ENCODE assay signal across 20 cellular contexts in the genomic region with DNA sequence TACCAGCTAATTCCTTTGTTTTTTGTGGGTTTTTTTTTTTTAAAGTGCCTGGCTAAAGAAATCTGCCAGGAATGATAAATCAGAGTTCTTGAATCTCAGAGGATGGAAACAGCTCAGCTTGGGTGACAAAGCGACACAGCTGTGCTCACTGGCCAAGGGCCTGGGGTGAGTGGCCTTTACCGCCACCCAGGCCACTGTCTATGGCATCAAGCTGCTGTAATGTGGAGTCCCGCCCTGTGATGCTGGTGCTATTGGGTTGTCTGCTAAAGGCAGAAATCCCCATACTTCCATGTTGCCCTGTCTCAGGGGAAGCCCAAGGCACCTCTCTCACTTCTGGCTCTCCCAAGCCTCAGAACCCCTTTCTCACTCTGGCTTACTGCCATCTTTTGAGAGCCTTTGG.
DNase-seq lines count a peak whose midpoint lies in the region; ATAC-seq, FAIRE-seq and TF ChIP-seq lines count a peak whose summit lies in the region.
"Had no signal": no experiment of that assay in that cellular context is flagged by ENCODE, and none has a peak within 500 bp of the region (broad histone marks: within the 10 kb centered on the region; RNA-seq: fewer than 3 reads in every experiment).

No MANE protein-coding gene starts in this region.

- H3K4me1 Mint-ChIP-seq in GM23338 (peaks cover 36% of the 10 kb centered on the region), astrocyte (ENCODE audit: low read depth, unreplicated experiment) (no peaks in the 10 kb centered on the region)
- no peaks in the 10 kb centered on the region for H3K4me1 Mint-ChIP-seq in stimulated activated naive B cell treated with anti-CD40 and anti-IgM and Interleukin-4, amounts not matched to agents 10 μg/mL and 1 μg/mL and 100 μg/mL, for 72 hours
- H3K4me1 Mint-ChIP-seq: CD8-positive, alpha-beta memory T cell had no signal

- no peaks in the 10 kb centered on the region for H3K9me2 ChIP-seq in GM23338 (ENCODE audit: insufficient read depth)

- H2BK5ac ChIP-seq in trophoblast cell (ENCODE audit: low read depth, low read length, poor library complexity): no peak overlapping the region

- H2BK12ac ChIP-seq in trophoblast cell (ENCODE audit: low read length): no peak overlapping the region

- no peak overlapping the region for H4K12ac ChIP-seq in trophoblast cell (ENCODE audit: low read depth, low read length)

- H3K4me2 ChIP-seq in GM23338 (no peak overlapping the region), astrocyte (ENCODE audit: low read length) (no peak overlapping the region), trophoblast cell (ENCODE audit: low read length) (no peak overlapping the region)

- peaks cover 7% of the 10 kb centered on the region for H3K27me3 Mint-ChIP-seq in GM23338 (ENCODE audit: insufficient read depth, low read depth, poor library complexity)
- peaks cover 16% of the 10 kb centered on the region for H3K27me3 Mint-ChIP-seq in astrocyte (ENCODE audit: low read depth, unreplicated experiment)
- H3K27me3 Mint-ChIP-seq in stimulated activated naive B cell treated with anti-CD40 and anti-IgM and Interleukin-4, amounts not matched to agents 10 μg/mL and 1 μg/mL and 100 μg/mL, for 72 hours: peaks cover 12 to 16% of the 10 kb centered on the region in 2 donors

- H3K4ac ChIP-seq in trophoblast cell (ENCODE audit: low read depth, low read length): no peak overlapping the region

- H3K23ac ChIP-seq in trophoblast cell (ENCODE audit: low read length): no peak overlapping the region

- no peak overlapping the region; the same call in 1 of the 2 replicates for H3K27ac Mint-ChIP-seq in GM23338
- H3K27ac Mint-ChIP-seq in astrocyte (ENCODE audit: unreplicated experiment): no peak overlapping the region
- H3K27ac Mint-ChIP-seq in stimulated activated naive B cell treated with anti-CD40 and anti-IgM and Interleukin-4, amounts not matched to agents 10 μg/mL and 1 μg/mL and 100 μg/mL, for 72 hours: no peak overlapping the region
- H3K27ac Mint-ChIP-seq: HFFc6 had no signal

- ATAC-seq in GM23338 (peak; percentile 28; the same call in 2 of the 3 replicates), SK-N-SH treated with all-trans-retinoic acid at 6 μM for 48 hours (no peak)
- ATAC-seq in stimulated activated naive B cell treated with anti-CD40 and anti-IgM and Interleukin-4, amounts not matched to agents 10 μg/mL and 1 μg/mL and 100 μg/mL, for 72 hours (replicated peaks): no peak
- ATAC-seq: K562 had no signal

- no CpG with 5 or more reads among the region's 3 CpGs for WGBS in trophoblast cell (ENCODE audit: extremely low coverage, insufficient coverage, insufficient read length)

- H3K9ac ChIP-seq in astrocyte (ENCODE audit: low read length) (no peak overlapping the region), trophoblast cell (ENCODE audit: low read length) (peak overlapping the region; percentile 27)

- H3K27ac ChIP-seq in GM23338 (ENCODE audit: low read depth) (no peak overlapping the region), astrocyte (ENCODE audit: low read depth, low read length) (no peak overlapping the region), trophoblast cell (ENCODE audit: low read depth, low read length) (no peak overlapping the region)
- H3K27ac ChIP-seq: C4-2B had no signal

- TF ChIP-seq CTCF in GM23338 (conservative IDR thresholded peaks at IDR 0.05; ENCODE audit: low read depth in 2 of 2): no peak
- no peak for TF ChIP-seq CTCF in astrocyte (IDR thresholded peaks at IDR 0.05; ENCODE audit: insufficient read depth, low read depth, low read length)

- H3K18ac ChIP-seq in trophoblast cell (ENCODE audit: low read length): no peak overlapping the region

- peak; percentile 73 for DNase-seq in NCI-H82 (lab: John Stamatoyannopoulos, UW)
- DNase-seq in NCI-H82 treated with DMSO at 0.1 percent for 48 hours (lab: John Stamatoyannopoulos, UW; ENCODE audit: unreplicated experiment): no peak
- DNase-seq in GM23338 (ENCODE audit: low spot score): no peak
- peak; percentile 6 for DNase-seq in astrocyte (ENCODE audit: low read depth)
- DNase-seq in trophoblast cell: no peak
- DNase-seq in activated naive CD4-positive, alpha-beta T cell treated with anti-CD3 and anti-CD28 coated beads, Interleukin-2, amount 50 U/mL, for 16 hours: no peak
- DNase-seq in stimulated activated naive B cell treated with anti-CD40 and anti-IgM and Interleukin-4, amounts not matched to agents 10 μg/mL and 1 μg/mL and 100 μg/mL, for 72 hours: no peak
- DNase-seq: 8988T; CD8-positive, alpha-beta memory T cell; DMS53; H7; HFFc6; NCI-H1092 treated with DMSO at 0.1 percent for 48 hours; NCI-H1436 treated with DMSO at 0.1 percent for 48 hours; NCI-H1930; NCI-H69; NK-92 treated with Interleukin-12 subunit alpha and Interleukin-12 subunit beta, amount 100 ng/mL, for 24 hours had no signal

- H3K79me2 ChIP-seq in GM23338 (replicated peaks; ENCODE audit: insufficient read depth) (no peaks in the 10 kb centered on the region), astrocyte (ENCODE audit: insufficient read depth, low read length) (no peaks in the 10 kb centered on the region), trophoblast cell (ENCODE audit: control insufficient read depth, insufficient read depth, low read length, poor library complexity) (no peaks in the 10 kb centered on the region)

- H4K8ac ChIP-seq in trophoblast cell (ENCODE audit: low read depth, low read length): no peak overlapping the region

- H3K4me1 ChIP-seq in GM23338 (ENCODE audit: insufficient read depth): peaks cover 28% of the 10 kb centered on the region
- H3K4me1 ChIP-seq in astrocyte (ENCODE audit: insufficient read depth, low read length): no peaks in the 10 kb centered on the region
- H3K4me1 ChIP-seq in trophoblast cell (ENCODE audit: control insufficient read depth in 1 of 2, insufficient read depth in 2 of 2, low read length in 2 of 2): peaks cover 2 to 4% of the 10 kb centered on the region in 2 experiments

- H3K4me3 ChIP-seq in GM23338: no peak overlapping the region
- no peak overlapping the region for H3K4me3 ChIP-seq in astrocyte (ENCODE audit: insufficient read depth, low read depth, low read length)
- no peak overlapping the region for H3K4me3 ChIP-seq in trophoblast cell (ENCODE audit: low read depth, low read length)
- H3K4me3 ChIP-seq: K562 had no signal

- H3K36me3 ChIP-seq in GM23338 (ENCODE audit: insufficient read depth) (no peaks in the 10 kb centered on the region), astrocyte (ENCODE audit: insufficient read depth, low read length) (no peaks in the 10 kb centered on the region), trophoblast cell (ENCODE audit: control insufficient read depth in 1 of 2, insufficient read depth in 2 of 2, low read length in 2 of 2) (no peaks in the 10 kb centered on the region)

- H3K4me3 Mint-ChIP-seq in GM23338 (no peak overlapping the region), astrocyte (ENCODE audit: unreplicated experiment) (no peak overlapping the region)
- no peak overlapping the region for H3K4me3 Mint-ChIP-seq in stimulated activated naive B cell treated with anti-CD40 and anti-IgM and Interleukin-4, amounts not matched to agents 10 μg/mL and 1 μg/mL and 100 μg/mL, for 72 hours
- H3K4me3 Mint-ChIP-seq: CD8-positive, alpha-beta memory T cell; HFFc6 had no signal

- H3K14ac ChIP-seq in trophoblast cell (ENCODE audit: low read length): no peak overlapping the region

- no peaks in the 10 kb centered on the region for H3F3A ChIP-seq in GM23338 (replicated peaks; ENCODE audit: low read depth)

- H2BK120ac ChIP-seq in trophoblast cell (ENCODE audit: insufficient read depth, low read length, poor library complexity): no peak overlapping the region

- H3K36me3 Mint-ChIP-seq in GM23338 (ENCODE audit: low read depth) (no peaks in the 10 kb centered on the region), astrocyte (ENCODE audit: low read depth, unreplicated experiment) (no peaks in the 10 kb centered on the region)
- no peaks in the 10 kb centered on the region for H3K36me3 Mint-ChIP-seq in stimulated activated naive B cell treated with anti-CD40 and anti-IgM and Interleukin-4, amounts not matched to agents 10 μg/mL and 1 μg/mL and 100 μg/mL, for 72 hours
- H3K36me3 Mint-ChIP-seq: CD8-positive, alpha-beta memory T cell had no signal

- H2AFZ ChIP-seq in GM23338 (peak overlapping the region; percentile 66; the same call in 1 of the 2 replicates), astrocyte (ENCODE audit: low read depth, low read length) (no peak overlapping the region), trophoblast cell (ENCODE audit: insufficient read depth, low read length, poor library complexity) (no peak overlapping the region)

- no peaks in the 10 kb centered on the region for H3K79me1 ChIP-seq in trophoblast cell (ENCODE audit: low read length)

- FAIRE-seq in astrocyte (lab: Jason Lieb, UNC): no peak
- FAIRE-seq: K562 had no signal

- no peaks in the 10 kb centered on the region for H3K9me3 ChIP-seq in astrocyte (ENCODE audit: insufficient read depth, low read depth, low read length)
- peaks cover 2% of the 10 kb centered on the region for H3K9me3 ChIP-seq in trophoblast cell (ENCODE audit: insufficient read depth, low read depth, low read length)

- H3K27me3 ChIP-seq in GM23338 (ENCODE audit: insufficient read depth) (no peaks in the 10 kb centered on the region), astrocyte (ENCODE audit: insufficient read depth, low read length) (no peaks in the 10 kb centered on the region), trophoblast cell (ENCODE audit: insufficient read depth, low read length) (no peaks in the 10 kb centered on the region)

- H2AK5ac ChIP-seq in trophoblast cell (ENCODE audit: low read length): no peak overlapping the region

- H4K20me1 ChIP-seq in GM23338 (replicated peaks; ENCODE audit: insufficient read depth) (no peaks in the 10 kb centered on the region), astrocyte (ENCODE audit: insufficient read depth, low read length) (no peaks in the 10 kb centered on the region)

- no peak overlapping the region for H4K91ac ChIP-seq in trophoblast cell (ENCODE audit: low read depth, low read length)

- H3K9me3 Mint-ChIP-seq in GM23338: peaks cover 3% of the 10 kb centered on the region; the same call in 1 of the 3 replicates
- peaks cover 10% of the 10 kb centered on the region for H3K9me3 Mint-ChIP-seq in astrocyte (ENCODE audit: unreplicated experiment)
- no peaks in the 10 kb centered on the region for H3K9me3 Mint-ChIP-seq in stimulated activated naive B cell treated with anti-CD40 and anti-IgM and Interleukin-4, amounts not matched to agents 10 μg/mL and 1 μg/mL and 100 μg/mL, for 72 hours
- H3K9me3 Mint-ChIP-seq: CD8-positive, alpha-beta memory T cell; HFFc6 had no signal

TF ChIP-seq in GM23338, 12 proteins besides CTCF, POLR2A, EP300 and RAD21 (continues in another document):
- TF ChIP-seq EZH2phosphoT487 (IDR thresholded peaks at IDR 0.05; ENCODE audit: unreplicated experiment) (no peak), ZNF114 (CRISPR knock-in tag; IDR thresholded peaks at IDR 0.05) (no peak)

TF ChIP-seq in SK-N-SH treated with all-trans-retinoic acid at 6 μM for 48 hours, 23 proteins besides CTCF, POLR2A, EP300 and RAD21 (continues in another document):
- no peak for TF ChIP-seq ESRRG (CRISPR knock-in tag; IDR thresholded peaks at IDR 0.05)

Comparison
In these comparisons a context has a peak if more than half of its experiments do, and no peak if none do; other contexts are left out.
1. DNase-seq: peak in NCI-H82 (single experiment) and astrocyte (single experiment); none in NCI-H82 treated with DMSO at 0.1 percent for 48 hours (single experiment), GM23338 (single experiment), trophoblast cell (0 of 2), activated naive CD4-positive, alpha-beta T cell treated with anti-CD3 and anti-CD28 coated beads, Interleukin-2, amount 50 U/mL, for 16 hours (single experiment) and stimulated activated naive B cell treated with anti-CD40 and anti-IgM and Interleukin-4, amounts not matched to agents 10 μg/mL and 1 μg/mL and 100 μg/mL, for 72 hours (single experiment).